1 cellular context compared by ENCODE assay signal in the genomic region with DNA sequence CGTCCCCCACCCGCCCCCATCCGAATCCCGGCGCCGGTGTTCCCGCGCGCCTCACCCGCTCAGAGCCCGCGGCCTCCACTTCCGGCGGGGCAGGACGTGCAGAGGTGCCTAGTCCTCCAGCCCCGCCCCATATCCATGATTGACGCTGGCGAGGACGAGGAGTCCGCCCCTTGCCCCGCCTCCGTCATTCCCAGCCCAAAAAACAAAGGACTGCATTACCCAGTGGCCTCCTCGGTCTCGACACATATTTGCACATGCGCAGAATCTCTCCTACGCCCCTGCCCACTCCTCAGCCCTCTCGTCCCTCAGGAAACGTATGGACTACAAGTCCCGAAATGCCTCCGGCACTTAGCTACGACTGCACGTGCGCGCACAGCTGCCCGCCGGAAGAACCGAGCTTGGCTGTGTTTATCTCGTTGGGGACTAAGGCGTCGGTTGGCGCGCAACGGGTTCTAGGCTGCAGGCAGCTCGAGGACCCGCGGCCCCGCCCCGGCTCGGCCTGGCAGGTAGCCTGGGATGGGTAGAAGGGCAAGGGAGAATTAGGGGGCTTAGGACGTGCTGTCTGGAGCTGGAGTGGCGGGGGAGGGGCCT.
TF ChIP-seq lines count a peak whose summit lies in the region.

A gene with protein sequence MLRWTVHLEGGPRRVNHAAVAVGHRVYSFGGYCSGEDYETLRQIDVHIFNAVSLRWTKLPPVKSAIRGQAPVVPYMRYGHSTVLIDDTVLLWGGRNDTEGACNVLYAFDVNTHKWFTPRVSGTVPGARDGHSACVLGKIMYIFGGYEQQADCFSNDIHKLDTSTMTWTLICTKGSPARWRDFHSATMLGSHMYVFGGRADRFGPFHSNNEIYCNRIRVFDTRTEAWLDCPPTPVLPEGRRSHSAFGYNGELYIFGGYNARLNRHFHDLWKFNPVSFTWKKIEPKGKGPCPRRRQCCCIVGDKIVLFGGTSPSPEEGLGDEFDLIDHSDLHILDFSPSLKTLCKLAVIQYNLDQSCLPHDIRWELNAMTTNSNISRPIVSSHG (plus strand): TSS at position 407 of the 591 bp plus-strand sequence. CDS start 2,944 bp downstream, outside the sequence.
A gene (minus strand): TSS at position 104 of the 591 bp plus-strand sequence. CDS start 133 bp downstream, outside the sequence.

TF ChIP-seq in K562, 482 proteins besides CTCF, POLR2A, EP300 and RAD21 (continued from another document):
- TF ChIP-seq FOXK1 (CRISPR knock-in tag; IDR thresholded peaks at IDR 0.05; ENCODE audit: borderline replicate concordance) (no peak), KLF10 (CRISPR knock-in tag; IDR thresholded peaks at IDR 0.05) (no peak), ZEB2 (IDR thresholded peaks at IDR 0.05) (no peak), CEBPG (CRISPR knock-in tag; IDR thresholded peaks at IDR 0.05) (no peak), CEBPG (tag; conservative IDR thresholded peaks at IDR 0.05 in 1 of 2, IDR thresholded peaks at IDR 0.05 in 1 of 2) (no peak), BRD9 (IDR thresholded peaks at IDR 0.05; ENCODE audit: low read depth, partially characterized antibody) (no peak), WHSC1 (IDR thresholded peaks at IDR 0.05; ENCODE audit: low read length) (no peak), FIP1L1 (IDR thresholded peaks at IDR 0.05; ENCODE audit: low read depth, low read length, poor library complexity, severe bottlenecking) (no peak), SRSF3 (IDR thresholded peaks at IDR 0.05; ENCODE audit: insufficient read depth, low read length) (no peak), POLR2G (IDR thresholded peaks at IDR 0.05; ENCODE audit: low read depth, low read length) (peak; percentile 91), KLF1 (tag; IDR thresholded peaks at IDR 0.05) (no peak)
- TF ChIP-seq, protein P1, sequence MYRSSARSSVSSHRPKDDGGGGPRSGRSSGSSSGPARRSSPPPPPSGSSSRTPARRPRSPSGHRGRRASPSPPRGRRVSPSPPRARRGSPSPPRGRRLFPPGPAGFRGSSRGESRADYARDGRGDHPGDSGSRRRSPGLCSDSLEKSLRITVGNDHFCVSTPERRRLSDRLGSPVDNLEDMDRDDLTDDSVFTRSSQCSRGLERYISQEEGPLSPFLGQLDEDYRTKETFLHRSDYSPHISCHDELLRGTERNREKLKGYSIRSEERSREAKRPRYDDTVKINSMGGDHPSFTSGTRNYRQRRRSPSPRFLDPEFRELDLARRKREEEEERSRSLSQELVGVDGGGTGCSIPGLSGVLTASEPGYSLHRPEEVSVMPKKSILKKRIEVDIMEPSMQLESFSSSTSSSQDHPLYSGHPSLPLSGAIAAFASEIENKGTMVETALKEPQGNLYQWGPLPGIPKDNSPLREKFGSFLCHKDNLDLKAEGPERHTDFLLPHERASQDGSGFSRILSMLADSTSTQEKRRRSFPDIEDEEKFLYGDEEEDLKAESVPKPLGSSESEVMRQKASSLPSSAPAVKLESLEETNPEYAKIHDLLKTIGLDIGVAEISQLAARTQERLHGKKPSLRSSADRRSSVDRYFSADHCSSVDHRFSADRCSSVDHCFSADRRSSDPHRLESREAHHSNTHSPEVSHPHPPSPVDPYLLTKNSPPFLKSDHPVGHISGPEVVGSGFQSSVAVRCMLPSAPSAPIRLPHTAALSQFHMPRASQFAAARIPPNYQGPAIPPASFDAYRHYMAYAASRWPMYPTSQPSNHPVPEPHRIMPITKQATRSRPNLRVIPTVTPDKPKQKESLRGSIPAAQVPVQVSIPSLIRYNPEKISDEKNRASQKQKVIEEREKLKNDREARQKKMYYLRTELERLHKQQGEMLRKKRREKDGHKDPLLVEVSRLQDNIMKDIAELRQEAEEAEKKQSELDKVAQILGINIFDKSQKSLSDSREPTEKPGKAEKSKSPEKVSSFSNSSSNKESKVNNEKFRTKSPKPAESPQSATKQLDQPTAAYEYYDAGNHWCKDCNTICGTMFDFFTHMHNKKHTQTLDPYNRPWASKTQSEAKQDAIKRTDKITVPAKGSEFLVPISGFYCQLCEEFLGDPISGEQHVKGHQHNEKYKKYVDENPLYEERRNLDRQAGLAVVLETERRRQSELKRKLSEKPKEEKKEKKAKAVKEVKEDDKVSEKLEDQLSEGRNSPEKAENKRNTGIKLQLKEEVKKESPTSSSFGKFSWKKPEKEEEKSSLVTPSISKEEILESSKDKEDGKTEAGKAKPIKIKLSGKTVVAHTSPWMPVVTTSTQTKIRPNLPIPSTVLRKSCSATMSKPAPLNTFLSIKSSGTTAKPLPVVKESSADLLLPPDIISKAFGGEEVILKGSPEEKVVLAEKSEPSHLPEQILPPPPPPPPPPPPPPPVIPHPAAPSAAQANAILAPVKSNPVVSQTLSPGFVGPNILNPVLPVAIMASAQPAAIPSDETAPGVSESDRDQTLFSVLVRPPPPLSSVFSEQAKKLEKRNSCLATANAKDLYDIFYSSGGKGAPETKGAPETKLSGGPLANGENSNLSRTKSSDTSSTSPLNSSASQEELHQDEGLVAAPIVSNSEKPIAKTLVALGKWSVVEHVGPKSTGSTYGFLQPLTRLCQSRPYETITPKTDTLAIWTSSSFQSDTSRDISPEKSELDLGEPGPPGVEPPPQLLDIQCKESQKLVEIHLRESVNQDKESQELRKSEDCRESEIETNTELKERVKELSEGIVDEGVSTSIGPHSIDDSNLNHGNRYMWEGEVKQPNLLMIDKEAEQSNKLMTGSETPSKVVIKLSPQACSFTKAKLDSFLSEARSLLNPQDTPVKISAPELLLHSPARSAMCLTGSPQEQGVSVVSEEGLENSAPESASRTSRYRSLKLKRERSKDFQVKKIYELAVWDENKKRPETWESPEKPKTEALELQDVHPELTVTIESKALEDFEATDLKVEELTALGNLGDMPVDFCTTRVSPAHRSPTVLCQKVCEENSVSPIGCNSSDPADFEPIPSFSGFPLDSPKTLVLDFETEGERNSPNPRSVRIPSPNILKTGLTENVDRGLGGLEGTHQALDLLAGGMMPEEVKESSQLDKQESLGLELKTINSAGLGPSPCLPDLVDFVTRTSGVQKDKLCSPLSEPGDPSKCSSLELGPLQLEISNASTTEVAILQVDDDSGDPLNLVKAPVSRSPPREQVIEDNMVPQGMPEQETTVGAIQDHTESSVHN (IDR thresholded peaks at IDR 0.05; ENCODE audit: borderline replicate concordance in 1 of 2, low read depth in 1 of 2) = no peak
